8 cellular contexts compared by ENCODE assay signal in genomic region chr14:65462411-65462810, GRCh38. TPM values are rescaled to one million over a fixed set of nuclear protein-coding genes. Genes with fewer than 3 reads are reported as not detected.
DNase-seq lines count a peak whose midpoint lies in the region; ATAC-seq and TF ChIP-seq lines count a peak whose summit lies in the region.

No MANE protein-coding gene starts in this region.

- H3K4me1 ChIP-seq in left lung: no peaks in the 10 kb centered on the region
- no peaks in the 10 kb centered on the region for H3K4me1 ChIP-seq in A673 (ENCODE audit: insufficient read depth, low read length, poor library complexity, severe bottlenecking)

- no peak for TF ChIP-seq CTCF in GM12864 (IDR thresholded peaks at IDR 0.05; ENCODE audit: low read depth, low read length, missing control alignments)
- TF ChIP-seq CTCF in left lung (IDR thresholded peaks at IDR 0.05): no peak
- TF ChIP-seq CTCF in A673 (conservative IDR thresholded peaks at IDR 0.05; ENCODE audit: low read depth, low read length): no peak

- H3K9me3 ChIP-seq in left lung: no peaks in the 10 kb centered on the region
- no peaks in the 10 kb centered on the region for H3K9me3 ChIP-seq in A673 (ENCODE audit: low read depth, low read length, poor library complexity, severe bottlenecking)

- peak overlapping the region; percentile 64 for H3K27ac ChIP-seq in epithelial cell of prostate
- no peak overlapping the region for H3K27ac ChIP-seq in left lung
- H3K27ac ChIP-seq in A673 (ENCODE audit: low read depth, low read length, poor library complexity, severe bottlenecking): no peak overlapping the region

- POLR2A ChIA-PET in A673 (lab: Charles Lee; ENCODE audit: low non-redundant PET): no interaction called here

- CTCF ChIA-PET in A673 (lab: Charles Lee): no interaction called here

- H3K36me3 ChIP-seq in left lung: no peaks in the 10 kb centered on the region
- H3K36me3 ChIP-seq in A673 (ENCODE audit: insufficient read depth, low read length, poor library complexity, severe bottlenecking): no peaks in the 10 kb centered on the region

- ATAC-seq in GM21526 (IDR thresholded peaks at IDR 0.05; ENCODE audit: low FRiP score, unreplicated experiment) (peak; percentile 53), left lung (no peak)

- intact Hi-C loops in left lung (cut with DNase I): no loop called here
- intact Hi-C loops in A673 (cut with micrococcal nuclease; ENCODE audit: unreplicated experiment): no loop called here

- no TSS peak for BruUV-seq in A673 (replicated peaks; lab: Mats Ljungman, UMichigan)

- no peaks in the 10 kb centered on the region for H3K27me3 ChIP-seq in left lung
- no peaks in the 10 kb centered on the region for H3K27me3 ChIP-seq in A673 (replicated peaks; ENCODE audit: insufficient read depth, low read depth, low read length, poor library complexity)

- H3K4me3 ChIP-seq in GM12864 (ENCODE audit: low read depth, low read length) (no peak overlapping the region), left lung (no peak overlapping the region), A673 (ENCODE audit: low read depth, low read length, poor library complexity, severe bottlenecking) (no peak overlapping the region)

- DNase-seq in GM12864 (ENCODE audit: low read depth) (peak; percentile 70), HS-5 (ENCODE audit: low read depth) (peak; percentile 61), epithelial cell of prostate (ENCODE audit: low read depth, low spot score) (peak; percentile 65), NK-92 (lab: John Stamatoyannopoulos, UW; ENCODE audit: unreplicated experiment) (no peak), left lung (no peak), A673 (ENCODE audit: low spot score) (no peak), COLO668 (lab: John Stamatoyannopoulos, UW; ENCODE audit: unreplicated experiment) (no peak)

RNA-seq across cellular contexts. Expression of gene FUT8, which starts 49.9 kb away (rescaled TPM):
- 10 to 100 TPM; 40.2 to 41.1 TPM for total RNA-seq in left lung
- total RNA-seq in A673 (2021): 11.0 and 11.6 TPM in 2 replicates

Comparison
In these comparisons a context has a peak if more than half of its experiments do, and no peak if none do; other contexts are left out.
1. DNase-seq: peak in GM12864 (single experiment), HS-5 (single experiment) and epithelial cell of prostate (single experiment); none in NK-92 (single experiment), left lung (0 of 2), A673 (single experiment) and COLO668 (single experiment).